In genomic region chr5:154157483-154158378, GRCh38 we compare ENCODE assay signal across 11 cellular contexts. TPM values are rescaled to one million over a fixed set of nuclear protein-coding genes. Genes with fewer than 3 reads are reported as not detected.
DNase-seq lines count a peak whose midpoint lies in the region; ATAC-seq and TF ChIP-seq lines count a peak whose summit lies in the region.
"Had no signal": no experiment of that assay in that cellular context is flagged by ENCODE, and none has a peak within 500 bp of the region (broad histone marks: within the 10 kb centered on the region; RNA-seq: fewer than 3 reads in every experiment).

No MANE protein-coding gene starts in this region.

- no peak overlapping the region for H3K27ac ChIP-seq in uterus

- no peaks in the 10 kb centered on the region for H3K36me3 Mint-ChIP-seq in activated T-cell treated with anti-CD3 and anti-CD28 coated beads, Interleukin-2, amount 50 U/mL, for 72 hours (ENCODE audit: insufficient read depth in 2 of 2)
- H3K36me3 Mint-ChIP-seq: CD4-positive, alpha-beta memory T cell had no signal

- H3K4me1 ChIP-seq in uterus, result no peaks in the 10 kb centered on the region

- H3K4me3 ChIP-seq in retinal pigment epithelial cell (ENCODE audit: low read length) (no peak overlapping the region), uterus (no peak overlapping the region)
- H3K4me3 ChIP-seq: mucosa of descending colon had no signal

- H3K9me3 Mint-ChIP-seq in activated T-cell treated with anti-CD3 and anti-CD28 coated beads, Interleukin-2, amount 50 U/mL, for 72 hours, result no peaks in the 10 kb centered on the region
- H3K9me3 Mint-ChIP-seq: CD4-positive, alpha-beta memory T cell had no signal

- no peaks in the 10 kb centered on the region for H3K36me3 ChIP-seq in uterus

- ATAC-seq in activated T-cell treated with anti-CD3 and anti-CD28 coated beads, Interleukin-2, amount 50 U/mL, for 72 hours (replicated peaks in 1 of 2), result no peak
- ATAC-seq: mucosa of descending colon had no signal

- no peaks in the 10 kb centered on the region for H3K4me1 Mint-ChIP-seq in activated T-cell treated with anti-CD3 and anti-CD28 coated beads, Interleukin-2, amount 50 U/mL, for 72 hours (ENCODE audit: low read depth)
- H3K4me1 Mint-ChIP-seq: CD4-positive, alpha-beta memory T cell had no signal

- H3K27me3 Mint-ChIP-seq in activated T-cell treated with anti-CD3 and anti-CD28 coated beads, Interleukin-2, amount 50 U/mL, for 72 hours (ENCODE audit: low read depth), result peaks cover 46% of the 10 kb centered on the region

- H3K9me3 ChIP-seq in uterus, result no peaks in the 10 kb centered on the region
- H3K9me3 ChIP-seq: mucosa of descending colon had no signal

- no peak overlapping the region for H3K4me3 Mint-ChIP-seq in activated T-cell treated with anti-CD3 and anti-CD28 coated beads, Interleukin-2, amount 50 U/mL, for 72 hours
- H3K4me3 Mint-ChIP-seq: CD4-positive, alpha-beta memory T cell had no signal

- DNase-seq in activated T-cell treated with anti-CD3 and anti-CD28 coated beads, Interleukin-2, amount 50 U/mL, for 72 hours, result peak; percentile 3 to 25
- no peak for DNase-seq in activated T-cell treated with anti-CD3 and anti-CD28 coated beads, Interleukin-2, amount 50 U/mL, for 1 hour
- DNase-seq in OCI-M1 (lab: John Stamatoyannopoulos, UW), result peak; percentile 13
- DNase-seq in erythroblast (lab: John Stamatoyannopoulos, UW), result peak; percentile 27 to 40
- DNase-seq in retinal pigment epithelial cell (ENCODE audit: low read depth), result no peak
- DNase-seq in mesenteric fat pad (ENCODE audit: low spot score), result no peak
- no peak for DNase-seq in dermis blood vessel endothelial cell
- no peak for DNase-seq in uterus
- DNase-seq: activated T-cell treated with anti-CD3 and anti-CD28 coated beads for 4 hours, mucosa of descending colon had no signal

- TF ChIP-seq CTCF in retinal pigment epithelial cell (conservative IDR thresholded peaks at IDR 0.05; ENCODE audit: low read depth, low read length) (peak; percentile 56), uterus (IDR thresholded peaks at IDR 0.05) (no peak)

- H3K27ac Mint-ChIP-seq in activated T-cell treated with anti-CD3 and anti-CD28 coated beads, Interleukin-2, amount 50 U/mL, for 72 hours, result no peak overlapping the region
- H3K27ac Mint-ChIP-seq: CD4-positive, alpha-beta memory T cell had no signal

- TF ChIP-seq POLR2A in erythroblast (IDR thresholded peaks at IDR 0.05; ENCODE audit: low read length) (no peak), uterus (IDR thresholded peaks at IDR 0.05) (no peak)

- no peaks in the 10 kb centered on the region for H3K27me3 ChIP-seq in uterus

- intact Hi-C loops in uterus (cut with DNase I; ENCODE audit: low total_unique reads), result no loop called here

RNA-seq across cellular contexts. Expression of gene GALNT10, which starts 32.8 kb away (rescaled TPM):
- 10 to 100 TPM; 41.7 to 47.4 TPM for total RNA-seq in activated T-cell treated with anti-CD3 and anti-CD28 coated beads, Interleukin-2, amount 50 U/mL, for 72 hours
- total RNA-seq in mesenteric fat pad (33.1 TPM), dermis blood vessel endothelial cell (38.8 and 50.1 TPM in 2 replicates), uterus (10 to 100 TPM in 2 of 4 donors, 1 to 10 TPM in 2; 5.6 to 22.9 (median 14.4) TPM)

Comparison
In these comparisons a context has a peak if more than half of its experiments do, and no peak if none do; other contexts are left out.
1. DNase-seq: peak in activated T-cell treated with anti-CD3 and anti-CD28 coated beads, Interleukin-2, amount 50 U/mL, for 72 hours (2 of 2), OCI-M1 (single experiment) and erythroblast (2 of 2); none in activated T-cell treated with anti-CD3 and anti-CD28 coated beads, Interleukin-2, amount 50 U/mL, for 1 hour (single experiment), retinal pigment epithelial cell (single experiment), mesenteric fat pad (single experiment), dermis blood vessel endothelial cell (single experiment) and uterus (0 of 2).